ENCODE assay signal across 1 cellular context in the genomic region with DNA sequence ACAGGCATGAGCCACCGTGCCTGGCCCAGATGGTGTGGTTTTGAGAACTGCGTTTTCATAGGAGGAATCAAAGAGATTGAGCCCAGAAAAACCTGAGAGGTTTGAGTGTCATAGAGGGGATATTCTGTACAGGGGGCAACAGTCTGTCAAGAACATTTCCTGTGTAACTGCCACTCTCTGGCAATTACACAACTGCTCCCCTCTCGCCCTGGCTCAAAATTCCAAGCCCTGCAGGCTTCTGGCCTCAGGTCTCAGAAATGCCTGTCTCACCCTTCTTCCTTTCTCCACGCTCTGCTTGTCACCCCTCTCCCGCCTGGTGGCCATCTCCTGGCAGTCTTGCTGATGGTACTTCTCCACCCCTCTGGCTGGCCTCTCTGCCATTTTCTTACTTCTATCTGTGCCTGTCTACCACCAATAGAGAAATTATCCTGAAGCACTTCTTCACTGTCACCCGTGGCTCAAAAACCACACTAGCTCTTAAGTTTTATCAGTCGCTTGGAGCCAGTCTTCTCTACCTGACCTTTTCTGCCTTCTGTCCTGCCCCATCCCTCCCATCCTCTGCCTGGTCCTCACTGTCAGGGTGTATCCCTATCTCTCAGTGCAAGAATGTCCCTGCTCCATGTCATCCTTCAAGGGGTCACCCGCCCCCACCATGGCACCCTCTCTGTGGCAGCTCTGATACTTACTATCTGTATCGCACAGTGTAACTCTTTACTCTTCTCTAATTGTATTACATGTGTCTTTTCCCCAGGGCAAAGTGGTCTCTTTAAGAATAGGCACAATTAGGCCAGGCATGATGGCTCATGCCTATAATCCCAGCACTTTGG.
TF ChIP-seq lines count a peak whose summit lies in the region.

No MANE protein-coding gene starts in this region.

TF ChIP-seq in endothelial cell of umbilical vein, 7 proteins besides CTCF, POLR2A, EP300 and RAD21:
- TF ChIP-seq POLR2AphosphoS5 (IDR thresholded peaks at IDR 0.05; ENCODE audit: insufficient read depth, low read depth, low read length) = no peak
- TF ChIP-seq MYC (IDR thresholded peaks at IDR 0.05; ENCODE audit: low read depth, low read length) = no peak
- no peak for TF ChIP-seq JUN (IDR thresholded peaks at IDR 0.05; ENCODE audit: borderline replicate concordance, insufficient read depth, insufficient read length, low read depth)
- no peak for TF ChIP-seq EZH2 (IDR thresholded peaks at IDR 0.05; ENCODE audit: borderline replicate concordance, low read depth, low read length, severe bottlenecking)
- no peak for TF ChIP-seq FOS (IDR thresholded peaks at IDR 0.05; ENCODE audit: borderline replicate concordance, insufficient read depth, low read length)
- TF ChIP-seq GATA2 (IDR thresholded peaks at IDR 0.05; ENCODE audit: insufficient read depth, insufficient read length, low read depth, low read length) = no peak
- TF ChIP-seq, protein P1, sequence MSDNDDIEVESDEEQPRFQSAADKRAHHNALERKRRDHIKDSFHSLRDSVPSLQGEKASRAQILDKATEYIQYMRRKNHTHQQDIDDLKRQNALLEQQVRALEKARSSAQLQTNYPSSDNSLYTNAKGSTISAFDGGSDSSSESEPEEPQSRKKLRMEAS (IDR thresholded peaks at IDR 0.05; ENCODE audit: insufficient read depth, insufficient read length) = no peak
